Comparison of ENCODE assay signal across 1 cellular context in the genomic region with DNA sequence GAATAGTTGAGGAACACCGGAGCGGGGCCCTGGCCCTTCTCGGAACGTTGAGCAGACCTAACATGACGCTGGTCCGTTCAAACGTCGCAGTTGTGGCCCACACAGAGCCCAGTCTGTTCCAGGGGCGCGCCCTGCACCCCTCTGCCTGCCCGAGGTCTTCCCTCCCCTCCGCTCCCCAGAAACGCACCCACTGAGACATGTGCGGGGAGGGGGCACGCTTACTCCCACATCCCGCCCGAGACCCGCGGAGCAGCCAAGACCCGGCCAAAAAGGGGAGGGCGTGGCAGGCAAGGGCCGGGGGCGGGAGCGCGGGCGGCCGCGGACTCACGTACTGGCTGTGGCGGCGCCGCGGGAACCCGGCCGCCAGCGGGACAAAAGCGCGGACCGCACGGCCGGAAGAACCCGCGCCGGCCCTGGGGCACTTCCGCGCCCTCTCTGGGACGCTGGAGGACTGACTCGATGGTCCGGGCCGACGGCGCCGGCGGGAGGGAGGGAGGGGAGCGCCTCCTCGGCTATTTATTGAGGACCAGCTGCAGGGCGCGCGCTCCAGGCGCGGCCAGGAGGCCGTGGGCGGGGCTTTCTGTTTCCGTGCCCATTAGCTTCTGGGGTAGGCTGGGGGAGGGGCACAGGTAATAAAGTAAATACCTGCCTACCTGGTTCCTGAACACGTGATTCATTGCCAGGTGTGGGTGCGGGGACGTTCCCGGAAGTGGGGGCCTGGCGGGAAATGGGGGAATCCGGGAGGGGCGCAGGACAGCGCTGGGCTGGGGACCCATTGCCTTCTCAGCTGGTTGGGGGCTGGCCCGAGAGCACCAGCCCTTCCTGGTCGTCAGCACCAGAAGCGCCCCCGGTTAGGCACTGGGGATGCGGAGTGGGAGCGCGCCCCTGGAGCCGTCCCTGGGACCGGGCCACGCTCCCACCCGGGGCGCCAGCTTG.
TF ChIP-seq lines count a peak whose summit lies in the region.

A gene (minus strand): TSS at position 390 of the 936 bp plus-strand sequence. CDS start 57 bp downstream, at position 333.

TF ChIP-seq in K562, 482 proteins besides CTCF, POLR2A, EP300 and RAD21 (continued from another document and continues in another):
- TF ChIP-seq, protein P1, sequence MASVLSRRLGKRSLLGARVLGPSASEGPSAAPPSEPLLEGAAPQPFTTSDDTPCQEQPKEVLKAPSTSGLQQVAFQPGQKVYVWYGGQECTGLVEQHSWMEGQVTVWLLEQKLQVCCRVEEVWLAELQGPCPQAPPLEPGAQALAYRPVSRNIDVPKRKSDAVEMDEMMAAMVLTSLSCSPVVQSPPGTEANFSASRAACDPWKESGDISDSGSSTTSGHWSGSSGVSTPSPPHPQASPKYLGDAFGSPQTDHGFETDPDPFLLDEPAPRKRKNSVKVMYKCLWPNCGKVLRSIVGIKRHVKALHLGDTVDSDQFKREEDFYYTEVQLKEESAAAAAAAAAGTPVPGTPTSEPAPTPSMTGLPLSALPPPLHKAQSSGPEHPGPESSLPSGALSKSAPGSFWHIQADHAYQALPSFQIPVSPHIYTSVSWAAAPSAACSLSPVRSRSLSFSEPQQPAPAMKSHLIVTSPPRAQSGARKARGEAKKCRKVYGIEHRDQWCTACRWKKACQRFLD (CRISPR knock-in tag; IDR thresholded peaks at IDR 0.05), result 0 out of 2 replicates have a peak, but pooled peaks have one; percentile 19
- TF ChIP-seq DMBX1 (CRISPR knock-in tag; IDR thresholded peaks at IDR 0.05; ENCODE audit: borderline replicate concordance), result no peak
- peak; percentile 70 for TF ChIP-seq TAF1 (IDR thresholded peaks at IDR 0.05; ENCODE audit: control insufficient read depth, extremely low read depth, insufficient read depth, low read length, severe bottlenecking)
- no peak for TF ChIP-seq MTF1 (CRISPR knock-in tag; IDR thresholded peaks at IDR 0.05; ENCODE audit: borderline replicate concordance)
- TF ChIP-seq SMAD4 (CRISPR knock-in tag; conservative IDR thresholded peaks at IDR 0.05), result peak; percentile 91
- TF ChIP-seq, protein P2, sequence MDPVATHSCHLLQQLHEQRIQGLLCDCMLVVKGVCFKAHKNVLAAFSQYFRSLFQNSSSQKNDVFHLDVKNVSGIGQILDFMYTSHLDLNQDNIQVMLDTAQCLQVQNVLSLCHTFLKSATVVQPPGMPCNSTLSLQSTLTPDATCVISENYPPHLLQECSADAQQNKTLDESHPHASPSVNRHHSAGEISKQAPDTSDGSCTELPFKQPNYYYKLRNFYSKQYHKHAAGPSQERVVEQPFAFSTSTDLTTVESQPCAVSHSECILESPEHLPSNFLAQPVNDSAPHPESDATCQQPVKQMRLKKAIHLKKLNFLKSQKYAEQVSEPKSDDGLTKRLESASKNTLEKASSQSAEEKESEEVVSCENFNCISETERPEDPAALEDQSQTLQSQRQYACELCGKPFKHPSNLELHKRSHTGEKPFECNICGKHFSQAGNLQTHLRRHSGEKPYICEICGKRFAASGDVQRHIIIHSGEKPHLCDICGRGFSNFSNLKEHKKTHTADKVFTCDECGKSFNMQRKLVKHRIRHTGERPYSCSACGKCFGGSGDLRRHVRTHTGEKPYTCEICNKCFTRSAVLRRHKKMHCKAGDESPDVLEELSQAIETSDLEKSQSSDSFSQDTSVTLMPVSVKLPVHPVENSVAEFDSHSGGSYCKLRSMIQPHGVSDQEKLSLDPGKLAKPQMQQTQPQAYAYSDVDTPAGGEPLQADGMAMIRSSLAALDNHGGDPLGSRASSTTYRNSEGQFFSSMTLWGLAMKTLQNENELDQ (CRISPR knock-in tag; IDR thresholded peaks at IDR 0.05; ENCODE audit: borderline replicate concordance), result peak; percentile 92; the same call in 1 of the 2 replicates
- TF ChIP-seq, protein P3, sequence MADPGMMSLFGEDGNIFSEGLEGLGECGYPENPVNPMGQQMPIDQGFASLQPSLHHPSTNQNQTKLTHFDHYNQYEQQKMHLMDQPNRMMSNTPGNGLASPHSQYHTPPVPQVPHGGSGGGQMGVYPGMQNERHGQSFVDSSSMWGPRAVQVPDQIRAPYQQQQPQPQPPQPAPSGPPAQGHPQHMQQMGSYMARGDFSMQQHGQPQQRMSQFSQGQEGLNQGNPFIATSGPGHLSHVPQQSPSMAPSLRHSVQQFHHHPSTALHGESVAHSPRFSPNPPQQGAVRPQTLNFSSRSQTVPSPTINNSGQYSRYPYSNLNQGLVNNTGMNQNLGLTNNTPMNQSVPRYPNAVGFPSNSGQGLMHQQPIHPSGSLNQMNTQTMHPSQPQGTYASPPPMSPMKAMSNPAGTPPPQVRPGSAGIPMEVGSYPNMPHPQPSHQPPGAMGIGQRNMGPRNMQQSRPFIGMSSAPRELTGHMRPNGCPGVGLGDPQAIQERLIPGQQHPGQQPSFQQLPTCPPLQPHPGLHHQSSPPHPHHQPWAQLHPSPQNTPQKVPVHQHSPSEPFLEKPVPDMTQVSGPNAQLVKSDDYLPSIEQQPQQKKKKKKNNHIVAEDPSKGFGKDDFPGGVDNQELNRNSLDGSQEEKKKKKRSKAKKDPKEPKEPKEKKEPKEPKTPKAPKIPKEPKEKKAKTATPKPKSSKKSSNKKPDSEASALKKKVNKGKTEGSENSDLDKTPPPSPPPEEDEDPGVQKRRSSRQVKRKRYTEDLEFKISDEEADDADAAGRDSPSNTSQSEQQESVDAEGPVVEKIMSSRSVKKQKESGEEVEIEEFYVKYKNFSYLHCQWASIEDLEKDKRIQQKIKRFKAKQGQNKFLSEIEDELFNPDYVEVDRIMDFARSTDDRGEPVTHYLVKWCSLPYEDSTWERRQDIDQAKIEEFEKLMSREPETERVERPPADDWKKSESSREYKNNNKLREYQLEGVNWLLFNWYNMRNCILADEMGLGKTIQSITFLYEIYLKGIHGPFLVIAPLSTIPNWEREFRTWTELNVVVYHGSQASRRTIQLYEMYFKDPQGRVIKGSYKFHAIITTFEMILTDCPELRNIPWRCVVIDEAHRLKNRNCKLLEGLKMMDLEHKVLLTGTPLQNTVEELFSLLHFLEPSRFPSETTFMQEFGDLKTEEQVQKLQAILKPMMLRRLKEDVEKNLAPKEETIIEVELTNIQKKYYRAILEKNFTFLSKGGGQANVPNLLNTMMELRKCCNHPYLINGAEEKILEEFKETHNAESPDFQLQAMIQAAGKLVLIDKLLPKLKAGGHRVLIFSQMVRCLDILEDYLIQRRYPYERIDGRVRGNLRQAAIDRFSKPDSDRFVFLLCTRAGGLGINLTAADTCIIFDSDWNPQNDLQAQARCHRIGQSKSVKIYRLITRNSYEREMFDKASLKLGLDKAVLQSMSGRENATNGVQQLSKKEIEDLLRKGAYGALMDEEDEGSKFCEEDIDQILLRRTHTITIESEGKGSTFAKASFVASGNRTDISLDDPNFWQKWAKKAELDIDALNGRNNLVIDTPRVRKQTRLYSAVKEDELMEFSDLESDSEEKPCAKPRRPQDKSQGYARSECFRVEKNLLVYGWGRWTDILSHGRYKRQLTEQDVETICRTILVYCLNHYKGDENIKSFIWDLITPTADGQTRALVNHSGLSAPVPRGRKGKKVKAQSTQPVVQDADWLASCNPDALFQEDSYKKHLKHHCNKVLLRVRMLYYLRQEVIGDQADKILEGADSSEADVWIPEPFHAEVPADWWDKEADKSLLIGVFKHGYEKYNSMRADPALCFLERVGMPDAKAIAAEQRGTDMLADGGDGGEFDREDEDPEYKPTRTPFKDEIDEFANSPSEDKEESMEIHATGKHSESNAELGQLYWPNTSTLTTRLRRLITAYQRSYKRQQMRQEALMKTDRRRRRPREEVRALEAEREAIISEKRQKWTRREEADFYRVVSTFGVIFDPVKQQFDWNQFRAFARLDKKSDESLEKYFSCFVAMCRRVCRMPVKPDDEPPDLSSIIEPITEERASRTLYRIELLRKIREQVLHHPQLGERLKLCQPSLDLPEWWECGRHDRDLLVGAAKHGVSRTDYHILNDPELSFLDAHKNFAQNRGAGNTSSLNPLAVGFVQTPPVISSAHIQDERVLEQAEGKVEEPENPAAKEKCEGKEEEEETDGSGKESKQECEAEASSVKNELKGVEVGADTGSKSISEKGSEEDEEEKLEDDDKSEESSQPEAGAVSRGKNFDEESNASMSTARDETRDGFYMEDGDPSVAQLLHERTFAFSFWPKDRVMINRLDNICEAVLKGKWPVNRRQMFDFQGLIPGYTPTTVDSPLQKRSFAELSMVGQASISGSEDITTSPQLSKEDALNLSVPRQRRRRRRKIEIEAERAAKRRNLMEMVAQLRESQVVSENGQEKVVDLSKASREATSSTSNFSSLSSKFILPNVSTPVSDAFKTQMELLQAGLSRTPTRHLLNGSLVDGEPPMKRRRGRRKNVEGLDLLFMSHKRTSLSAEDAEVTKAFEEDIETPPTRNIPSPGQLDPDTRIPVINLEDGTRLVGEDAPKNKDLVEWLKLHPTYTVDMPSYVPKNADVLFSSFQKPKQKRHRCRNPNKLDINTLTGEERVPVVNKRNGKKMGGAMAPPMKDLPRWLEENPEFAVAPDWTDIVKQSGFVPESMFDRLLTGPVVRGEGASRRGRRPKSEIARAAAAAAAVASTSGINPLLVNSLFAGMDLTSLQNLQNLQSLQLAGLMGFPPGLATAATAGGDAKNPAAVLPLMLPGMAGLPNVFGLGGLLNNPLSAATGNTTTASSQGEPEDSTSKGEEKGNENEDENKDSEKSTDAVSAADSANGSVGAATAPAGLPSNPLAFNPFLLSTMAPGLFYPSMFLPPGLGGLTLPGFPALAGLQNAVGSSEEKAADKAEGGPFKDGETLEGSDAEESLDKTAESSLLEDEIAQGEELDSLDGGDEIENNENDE (IDR thresholded peaks at IDR 0.05; ENCODE audit: low read depth, low read length), result no peak
- no peak for TF ChIP-seq ZZZ3 (IDR thresholded peaks at IDR 0.05)
- TF ChIP-seq, protein P4, sequence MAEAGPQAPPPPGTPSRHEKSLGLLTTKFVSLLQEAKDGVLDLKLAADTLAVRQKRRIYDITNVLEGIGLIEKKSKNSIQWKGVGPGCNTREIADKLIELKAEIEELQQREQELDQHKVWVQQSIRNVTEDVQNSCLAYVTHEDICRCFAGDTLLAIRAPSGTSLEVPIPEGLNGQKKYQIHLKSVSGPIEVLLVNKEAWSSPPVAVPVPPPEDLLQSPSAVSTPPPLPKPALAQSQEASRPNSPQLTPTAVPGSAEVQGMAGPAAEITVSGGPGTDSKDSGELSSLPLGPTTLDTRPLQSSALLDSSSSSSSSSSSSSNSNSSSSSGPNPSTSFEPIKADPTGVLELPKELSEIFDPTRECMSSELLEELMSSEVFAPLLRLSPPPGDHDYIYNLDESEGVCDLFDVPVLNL (CRISPR knock-in tag; IDR thresholded peaks at IDR 0.05; ENCODE audit: low read depth), result 0 out of 2 replicates have a peak, but pooled peaks have one; percentile 21
- TF ChIP-seq ZNF41 (CRISPR knock-in tag; conservative IDR thresholded peaks at IDR 0.05), result no peak
- TF ChIP-seq FOXJ3 (CRISPR knock-in tag; IDR thresholded peaks at IDR 0.05), result no peak
- TF ChIP-seq PHB (CRISPR knock-in tag; IDR thresholded peaks at IDR 0.05), result 0 out of 2 replicates have a peak, but pooled peaks have one; percentile 54
- TF ChIP-seq, protein P5, sequence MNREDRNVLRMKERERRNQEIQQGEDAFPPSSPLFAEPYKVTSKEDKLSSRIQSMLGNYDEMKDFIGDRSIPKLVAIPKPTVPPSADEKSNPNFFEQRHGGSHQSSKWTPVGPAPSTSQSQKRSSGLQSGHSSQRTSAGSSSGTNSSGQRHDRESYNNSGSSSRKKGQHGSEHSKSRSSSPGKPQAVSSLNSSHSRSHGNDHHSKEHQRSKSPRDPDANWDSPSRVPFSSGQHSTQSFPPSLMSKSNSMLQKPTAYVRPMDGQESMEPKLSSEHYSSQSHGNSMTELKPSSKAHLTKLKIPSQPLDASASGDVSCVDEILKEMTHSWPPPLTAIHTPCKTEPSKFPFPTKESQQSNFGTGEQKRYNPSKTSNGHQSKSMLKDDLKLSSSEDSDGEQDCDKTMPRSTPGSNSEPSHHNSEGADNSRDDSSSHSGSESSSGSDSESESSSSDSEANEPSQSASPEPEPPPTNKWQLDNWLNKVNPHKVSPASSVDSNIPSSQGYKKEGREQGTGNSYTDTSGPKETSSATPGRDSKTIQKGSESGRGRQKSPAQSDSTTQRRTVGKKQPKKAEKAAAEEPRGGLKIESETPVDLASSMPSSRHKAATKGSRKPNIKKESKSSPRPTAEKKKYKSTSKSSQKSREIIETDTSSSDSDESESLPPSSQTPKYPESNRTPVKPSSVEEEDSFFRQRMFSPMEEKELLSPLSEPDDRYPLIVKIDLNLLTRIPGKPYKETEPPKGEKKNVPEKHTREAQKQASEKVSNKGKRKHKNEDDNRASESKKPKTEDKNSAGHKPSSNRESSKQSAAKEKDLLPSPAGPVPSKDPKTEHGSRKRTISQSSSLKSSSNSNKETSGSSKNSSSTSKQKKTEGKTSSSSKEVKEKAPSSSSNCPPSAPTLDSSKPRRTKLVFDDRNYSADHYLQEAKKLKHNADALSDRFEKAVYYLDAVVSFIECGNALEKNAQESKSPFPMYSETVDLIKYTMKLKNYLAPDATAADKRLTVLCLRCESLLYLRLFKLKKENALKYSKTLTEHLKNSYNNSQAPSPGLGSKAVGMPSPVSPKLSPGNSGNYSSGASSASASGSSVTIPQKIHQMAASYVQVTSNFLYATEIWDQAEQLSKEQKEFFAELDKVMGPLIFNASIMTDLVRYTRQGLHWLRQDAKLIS (CRISPR knock-in tag; IDR thresholded peaks at IDR 0.05), result no peak
- TF ChIP-seq NR4A1 (CRISPR knock-in tag; IDR thresholded peaks at IDR 0.05), result peak; percentile 47; the same call in 1 of the 2 replicates
- no peak for TF ChIP-seq NR4A1 (tag; IDR thresholded peaks at IDR 0.05)
- no peak for TF ChIP-seq TRIM28 (IDR thresholded peaks at IDR 0.05)
- TF ChIP-seq, protein P6, sequence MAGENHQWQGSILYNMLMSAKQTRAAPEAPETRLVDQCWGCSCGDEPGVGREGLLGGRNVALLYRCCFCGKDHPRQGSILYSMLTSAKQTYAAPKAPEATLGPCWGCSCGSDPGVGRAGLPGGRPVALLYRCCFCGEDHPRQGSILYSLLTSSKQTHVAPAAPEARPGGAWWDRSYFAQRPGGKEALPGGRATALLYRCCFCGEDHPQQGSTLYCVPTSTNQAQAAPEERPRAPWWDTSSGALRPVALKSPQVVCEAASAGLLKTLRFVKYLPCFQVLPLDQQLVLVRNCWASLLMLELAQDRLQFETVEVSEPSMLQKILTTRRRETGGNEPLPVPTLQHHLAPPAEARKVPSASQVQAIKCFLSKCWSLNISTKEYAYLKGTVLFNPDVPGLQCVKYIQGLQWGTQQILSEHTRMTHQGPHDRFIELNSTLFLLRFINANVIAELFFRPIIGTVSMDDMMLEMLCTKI (IDR thresholded peaks at IDR 0.05; ENCODE audit: partially characterized antibody), result no peak
- TF ChIP-seq, protein P7, sequence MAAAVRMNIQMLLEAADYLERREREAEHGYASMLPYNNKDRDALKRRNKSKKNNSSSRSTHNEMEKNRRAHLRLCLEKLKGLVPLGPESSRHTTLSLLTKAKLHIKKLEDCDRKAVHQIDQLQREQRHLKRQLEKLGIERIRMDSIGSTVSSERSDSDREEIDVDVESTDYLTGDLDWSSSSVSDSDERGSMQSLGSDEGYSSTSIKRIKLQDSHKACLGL (CRISPR knock-in tag; IDR thresholded peaks at IDR 0.05; ENCODE audit: borderline replicate concordance, poor library complexity, severe bottlenecking), result no peak
- no peak for TF ChIP-seq TAL1 (IDR thresholded peaks at IDR 0.05)
